In the genomic region with DNA sequence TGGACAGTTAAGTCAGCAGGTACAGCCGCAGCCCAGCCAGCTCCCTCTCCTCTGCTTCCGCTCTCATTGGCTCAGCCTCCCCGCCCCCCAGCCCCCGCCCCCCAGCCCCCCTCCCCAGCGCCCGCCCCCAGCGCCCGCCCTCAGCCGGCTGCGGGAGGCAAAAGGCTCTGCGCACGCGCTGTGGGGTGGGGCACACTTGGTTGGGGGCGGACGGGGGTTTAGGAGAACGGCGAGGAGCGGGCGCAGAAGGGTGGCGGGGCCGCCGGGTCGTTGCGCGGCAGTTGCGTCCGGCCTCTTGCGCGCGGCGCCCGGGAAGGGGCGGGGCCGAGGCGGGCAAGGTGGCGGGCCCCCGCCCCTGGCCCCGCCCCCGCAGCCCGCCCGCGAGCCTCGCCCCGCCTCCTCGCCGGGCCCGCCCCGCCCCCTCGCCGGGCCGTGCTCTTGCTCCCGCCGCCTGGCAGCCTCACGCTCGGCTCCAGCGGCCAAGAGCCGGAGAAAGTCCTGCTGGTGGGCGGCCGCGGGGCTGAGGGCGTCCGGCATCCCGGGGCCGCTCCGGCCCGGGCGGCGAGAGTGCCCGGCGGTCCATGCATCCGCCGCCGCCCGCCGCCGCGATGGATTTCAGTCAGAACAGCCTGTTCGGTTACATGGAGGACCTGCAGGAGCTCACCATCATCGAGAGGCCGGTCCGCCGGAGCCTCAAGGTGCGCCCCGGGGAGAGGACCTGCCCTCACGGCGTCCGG, we compare ENCODE assay signal across 7 cellular contexts. TPM values are rescaled to one million over a fixed set of nuclear protein-coding genes. Genes with fewer than 3 reads are reported as not detected.
DNase-seq lines count a peak whose midpoint lies in the region; ATAC-seq and TF ChIP-seq lines count a peak whose summit lies in the region.

A gene with protein sequence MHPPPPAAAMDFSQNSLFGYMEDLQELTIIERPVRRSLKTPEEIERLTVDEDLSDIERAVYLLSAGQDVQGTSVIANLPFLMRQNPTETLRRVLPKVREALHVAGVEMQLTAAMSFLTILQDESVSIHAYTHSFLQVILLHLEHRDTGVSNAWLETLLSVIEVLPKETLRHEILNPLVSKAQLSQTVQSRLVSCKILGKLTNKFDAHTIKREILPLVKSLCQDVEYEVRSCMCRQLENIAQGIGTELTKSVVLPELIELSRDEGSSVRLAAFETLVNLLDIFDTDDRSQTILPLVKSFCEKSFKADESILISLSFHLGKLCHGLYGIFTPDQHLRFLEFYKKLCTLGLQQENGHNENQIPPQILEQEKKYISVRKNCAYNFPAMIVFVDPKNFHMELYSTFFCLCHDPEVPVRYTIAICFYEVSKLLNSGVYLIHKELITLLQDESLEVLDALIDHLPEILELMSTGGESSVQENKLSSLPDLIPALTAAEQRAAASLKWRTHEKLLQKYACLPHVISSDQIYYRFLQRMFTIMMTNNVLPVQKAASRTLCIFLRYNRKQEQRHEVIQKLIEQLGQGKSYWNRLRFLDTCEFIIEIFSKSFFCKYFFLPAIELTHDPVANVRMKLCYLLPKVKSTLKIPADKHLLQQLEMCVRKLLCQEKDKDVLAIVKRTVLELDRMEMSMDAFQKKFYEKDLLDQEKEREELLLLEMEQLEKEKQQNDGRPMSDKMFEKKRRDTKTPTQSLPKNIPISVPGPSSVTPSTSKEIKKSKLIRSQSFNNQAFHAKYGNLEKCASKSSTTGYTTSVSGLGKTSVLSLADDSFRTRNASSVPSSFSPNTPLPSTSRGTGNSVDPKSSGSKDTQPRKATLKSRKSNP (plus strand): TSS at position 438 of the 737 bp plus-strand sequence. CDS start 144 bp downstream, at position 582.

- intact Hi-C loops in activated B cell treated with CpG ODN at 0.5 μM for 24 hours (cut with micrococcal nuclease) = loop anchor here (1.0 to 10.0 kb wide), 3 partner anchors 45 to 1361 kb away; a partner anchor contains a TSS

- peaks cover 15% of the 10 kb centered on the region for H3K4me1 Mint-ChIP-seq in activated B cell treated with CpG ODN at 0.5 μM for 24 hours

- ATAC-seq in GM18858 (IDR thresholded peaks at IDR 0.05; ENCODE audit: unreplicated experiment) (peak; percentile 59), HG03066 (IDR thresholded peaks at IDR 0.05; ENCODE audit: low read depth, unreplicated experiment) (peak; percentile 79), activated B cell treated with CpG ODN at 0.5 μM for 24 hours (ENCODE audit: low read depth) (peak; percentile 93)

- no peaks in the 10 kb centered on the region for H3K9me3 Mint-ChIP-seq in activated B cell treated with CpG ODN at 0.5 μM for 24 hours

- TF ChIP-seq CTCF in activated B cell treated with CpG ODN at 0.5 μM for 24 hours (IDR thresholded peaks at IDR 0.05) = no peak
- TF ChIP-seq CTCF in cardiac fibroblast (IDR thresholded peaks at IDR 0.05; ENCODE audit: low read depth, low read length) = no peak

- POLR2A ChIA-PET in activated B cell treated with CpG ODN at 0.5 μM for 24 hours (lab: Charles Lee) = interaction anchor here (0.6 kb wide), 1 partner anchor 234 kb away, joined by 4 read pairs; no protein-coding TSS in a partner anchor

- CTCF ChIA-PET in activated B cell treated with CpG ODN at 0.5 μM for 24 hours (lab: Charles Lee) = interaction anchor here (1.1 kb wide), 1 partner anchor 37 kb away, joined by 3 read pairs; no protein-coding TSS in a partner anchor

- DNase-seq in NCI-H2227 (lab: John Stamatoyannopoulos, UW; ENCODE audit: unreplicated experiment) (peak; percentile 95), activated B cell treated with CpG ODN at 0.5 μM for 24 hours (peak; percentile 78), cardiac fibroblast (ENCODE audit: low read depth in 2 of 2) (peak; percentile 45 to 86), iris pigment epithelial cell (ENCODE audit: low read depth) (peak; percentile 36)
- peak; percentile 67 to 85 for DNase-seq in stimulated activated CD4-positive, alpha-beta T cell treated with anti-CD3 and anti-CD28 coated beads, Interleukin-12 subunit alpha, Interleukin-12 subunit beta, amount 100 ng/mL, for 24 hours (ENCODE audit: low read depth in 2 of 2)

- H3K27me3 Mint-ChIP-seq in activated B cell treated with CpG ODN at 0.5 μM for 24 hours = peaks cover 44% of the 10 kb centered on the region

- H3K27ac Mint-ChIP-seq in activated B cell treated with CpG ODN at 0.5 μM for 24 hours = no peak within 1 kb of the TSS

- peak within 1 kb of the TSS; percentile 81 for H3K4me3 Mint-ChIP-seq in activated B cell treated with CpG ODN at 0.5 μM for 24 hours

- H3K36me3 Mint-ChIP-seq in activated B cell treated with CpG ODN at 0.5 μM for 24 hours (ENCODE audit: low read depth) = no peaks in the 10 kb centered on the region

- peak within 1 kb of the TSS; percentile 47 to 55 for H3K4me3 ChIP-seq in cardiac fibroblast (replicated peaks in 1 of 2; ENCODE audit: low read depth in 2 of 2, low read length in 2 of 2)

RNA-seq across cellular contexts. Expression of the gene that starts here (rescaled TPM):
- total RNA-seq in activated B cell treated with CpG ODN at 0.5 μM for 24 hours = 0.22 TPM in 1 of 2 replicates, not detected in the other

Comparison
In these comparisons a context has a peak if more than half of its experiments do, and no peak if none do; other contexts are left out.
1. Peak in every context shown above with its lines: DNase-seq, ATAC-seq and H3K4me3 ChIP-seq.
2. Peak in DNase-seq and ATAC-seq in activated B cell treated with CpG ODN at 0.5 μM for 24 hours; RNA of the gene not detected or under 1 TPM.
3. DNase-seq: peak in every context shown above with its lines; median percentile 95 in NCI-H2227; 78 in activated B cell treated with CpG ODN at 0.5 μM for 24 hours; 76 in stimulated activated CD4-positive, alpha-beta T cell treated with anti-CD3 and anti-CD28 coated beads, Interleukin-12 subunit alpha, Interleukin-12 subunit beta, amount 100 ng/mL, for 24 hours; 66 in cardiac fibroblast; 36 in iris pigment epithelial cell.